28 cellular contexts compared by ENCODE assay signal in the genomic region with DNA sequence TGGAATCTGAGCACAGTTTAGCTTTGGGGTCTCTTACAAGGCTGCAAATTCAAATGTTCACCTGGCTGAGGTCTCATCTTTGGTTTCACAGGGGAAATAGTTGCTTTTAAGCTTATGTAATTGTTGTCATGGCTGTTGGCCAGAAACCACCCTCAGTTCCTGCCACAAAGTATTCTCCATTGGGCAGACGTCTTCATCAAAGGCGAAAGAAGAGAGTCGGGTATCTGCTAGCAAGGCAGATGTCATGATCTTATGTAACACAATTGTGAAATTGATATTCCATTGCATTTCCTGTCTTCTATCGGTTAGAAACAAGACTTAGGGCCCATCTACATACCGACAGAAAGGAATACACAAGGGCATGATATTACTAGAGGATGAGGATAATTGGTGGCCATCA.
"Had no signal": no experiment of that assay in that cellular context is flagged by ENCODE, and none has a peak within 500 bp of the region (broad histone marks: within the 10 kb centered on the region; RNA-seq: fewer than 3 reads in every experiment).

No MANE protein-coding gene starts in this region.

- DNase-seq: IMR-90; Kasumi-1; MM.1S; NCI-H1092; NCI-H1105 treated with DMSO at 0.1 percent for 48 hours; NCI-H1417 treated with DMSO at 0.1 percent for 48 hours; NCI-H146; NCI-H1694 treated with DMSO at 0.1 percent for 48 hours; NCI-H1930; NCI-H2081; NCI-H2107; NCI-H226; NCI-H446; NCI-H510A; NCI-H524 treated with DMSO at 0.1 percent for 48 hours; NCI-H69; NCI-H774; NK-92 treated with Interleukin-12 subunit alpha and Interleukin-12 subunit beta, amount 100 ng/mL, for 24 hours; PC-3; SHP77; SK-N-SH; T-helper 1 cell; T-helper 17 cell had no signal

- H3K9me3 ChIP-seq: SK-N-SH had no signal

- ATAC-seq: HepG2, K562, Panc1, PC-3, T-helper 17 cell had no signal

- H3K4me2 ChIP-seq: KMS-11, SK-N-SH had no signal

- H3K27ac ChIP-seq: KMS-11, RWPE1 had no signal

- H3K4me3 ChIP-seq: K562 had no signal

- H3K9ac ChIP-seq: KMS-11, SK-N-SH had no signal

- H3K9me2 ChIP-seq: SK-N-SH had no signal
